Comparison of ENCODE assay signal across 8 cellular contexts in the genomic region with DNA sequence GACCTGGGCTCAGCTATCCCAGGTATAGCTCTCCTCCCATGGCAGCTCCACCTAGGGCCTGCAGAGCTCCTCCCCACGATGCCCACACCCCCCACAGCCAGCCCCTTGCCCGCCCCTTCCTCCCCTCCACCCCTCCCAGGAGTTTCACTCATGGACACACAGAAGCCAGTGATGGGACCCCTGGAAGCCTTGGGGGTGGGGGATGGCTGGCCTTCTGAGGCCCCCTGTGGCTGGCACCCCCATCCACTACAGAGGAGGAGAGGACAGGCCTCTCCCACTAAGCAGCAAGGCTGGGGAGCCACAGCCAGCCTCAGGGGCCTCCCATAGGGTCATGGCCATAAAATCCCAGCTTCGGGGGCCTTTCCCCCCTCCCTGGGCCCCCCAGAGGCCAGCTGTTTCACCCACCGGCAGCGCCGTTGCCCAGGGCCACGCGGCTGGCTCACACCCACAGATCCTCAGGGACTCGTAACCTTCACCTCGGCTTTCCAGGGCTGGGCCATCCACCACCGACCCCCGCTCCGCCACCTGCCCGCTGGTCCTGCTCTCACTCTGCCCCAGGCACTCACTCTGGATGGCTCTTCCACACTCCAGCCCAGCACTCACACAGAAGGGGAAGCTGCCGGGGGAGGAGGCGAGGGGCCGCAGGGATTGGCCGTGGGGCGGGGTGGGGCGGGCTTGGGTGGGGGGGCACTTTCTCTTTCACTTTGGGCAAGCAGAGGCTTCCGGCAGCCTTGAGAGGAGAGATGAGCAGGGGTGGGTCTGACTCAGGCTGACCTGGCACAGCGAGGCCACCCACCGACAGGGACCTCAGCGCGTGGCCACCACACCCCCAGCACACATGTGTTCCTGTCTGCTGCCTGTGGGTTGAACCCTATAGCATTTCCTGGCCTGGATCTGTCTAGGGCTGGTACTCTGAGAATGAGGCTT. TPM values are rescaled to one million over a fixed set of nuclear protein-coding genes. Genes with fewer than 3 reads are reported as not detected.
DNase-seq lines count a peak whose midpoint lies in the region; TF ChIP-seq lines count a peak whose summit lies in the region.

No MANE protein-coding gene starts in this region.

- 1 to 6% methylated on average over 13 to 23 of the region's 25 CpGs for WGBS in GM23248 (ENCODE audit: low coverage in 1 of 2, low lambda C conversion rate in 2 of 2, missing lambda C conversion rate in 2 of 2), 2 experiments

- H3K4me1 ChIP-seq in BE2C (peaks cover 5% of the 10 kb centered on the region; the same call in 1 of the 2 replicates), GM23248 (ENCODE audit: insufficient read depth) (peaks cover 6% of the 10 kb centered on the region), duodenal mucosa (ENCODE audit: control insufficient read depth in 1 of 2, insufficient read depth in 2 of 2, low read length in 2 of 2) (peaks cover 19 to 32% of the 10 kb centered on the region in 2 donors)

- H3K9me3 Mint-ChIP-seq in mesothelial cell of epicardium = no peaks in the 10 kb centered on the region

- H3K4me1 Mint-ChIP-seq in mesothelial cell of epicardium = peaks cover 11% of the 10 kb centered on the region

- H3K4me3 ChIP-seq in BE2C (ENCODE audit: low read depth, low read length) (peak overlapping the region; percentile 77), GM23248 (peak overlapping the region; percentile 82), duodenal mucosa (ENCODE audit: low read depth in 1 of 2, low read length in 2 of 2) (peak overlapping the region; percentile 77 to 84)

- H3K27me3 ChIP-seq in BE2C (no peaks in the 10 kb centered on the region), GM23248 (replicated peaks; ENCODE audit: insufficient read depth) (no peaks in the 10 kb centered on the region), duodenal mucosa (ENCODE audit: control insufficient read depth in 1 of 2, insufficient read depth in 2 of 2, low read length in 2 of 2) (no peaks in the 10 kb centered on the region)

- peak overlapping the region; percentile 84 for H3K4me2 ChIP-seq in GM23248 (ENCODE audit: unreplicated experiment)

- peak overlapping the region; percentile 94 for H3K27ac Mint-ChIP-seq in mesothelial cell of epicardium

- peak overlapping the region; percentile 83 for H3K4me3 Mint-ChIP-seq in mesothelial cell of epicardium

- no peak overlapping the region for H2AFZ ChIP-seq in GM23248

- DNase-seq in BE2C = peak; percentile 76
- DNase-seq in GM23248 = peak; percentile 96
- peak; percentile 65 for DNase-seq in NCI-H526 treated with DMSO at 0.1 percent for 48 hours (lab: John Stamatoyannopoulos, UW)
- peak; percentile 87 to 88 for DNase-seq in activated CD4-positive, alpha-beta T cell treated with anti-CD3 and anti-CD28 coated beads, Interleukin-2, amount 50 U/mL, for 48 hours
- no peak for DNase-seq in mesothelial cell of epicardium (ENCODE audit: low spot score in 2 of 2, unreplicated experiment in 2 of 2)
- DNase-seq in stimulated activated CD8-positive, alpha-beta memory T cell treated with anti-CD3 and anti-CD28 coated beads, Interleukin-15, amount 100 ng/mL, for 48 hours (ENCODE audit: low read depth in 2 of 2) = peak; percentile 84 to 90
- no peak for DNase-seq in NCI-H345 (lab: John Stamatoyannopoulos, UW)

- no peaks in the 10 kb centered on the region for H3K27me3 Mint-ChIP-seq in mesothelial cell of epicardium (ENCODE audit: low read depth)

- peaks cover 3% of the 10 kb centered on the region for H3K36me3 Mint-ChIP-seq in mesothelial cell of epicardium

- H3K27ac ChIP-seq in GM23248 = peak overlapping the region; percentile 86
- peak overlapping the region; percentile 79 for H3K27ac ChIP-seq in duodenal mucosa (ENCODE audit: low read depth, low read length)

- peaks cover 12% of the 10 kb centered on the region for H3K79me2 ChIP-seq in GM23248 (ENCODE audit: insufficient read depth)

- in situ Hi-C loops in GM23248 (cut with MboI) = no loop called here

- H3K9me2 ChIP-seq in GM23248 (ENCODE audit: insufficient read depth) = no peaks in the 10 kb centered on the region

- peaks cover 4% of the 10 kb centered on the region; the same call in 1 of the 2 replicates for H3F3A ChIP-seq in GM23248 (ENCODE audit: insufficient read depth)

- H3K9ac ChIP-seq in GM23248 (peak overlapping the region; percentile 85), duodenal mucosa (ENCODE audit: low read depth in 1 of 2, low read length in 2 of 2) (peak overlapping the region; percentile 64 to 93)

- H3K36me3 ChIP-seq in BE2C (peaks cover 7% of the 10 kb centered on the region; the same call in 1 of the 2 replicates), GM23248 (ENCODE audit: low read depth) (no peaks in the 10 kb centered on the region; the same call in 1 of the 2 replicates), duodenal mucosa (ENCODE audit: control insufficient read depth in 1 of 2, insufficient read depth in 2 of 2, low read length in 2 of 2) (peaks cover 3 to 18% of the 10 kb centered on the region in 2 donors)

- TF ChIP-seq CTCF in BE2C (IDR thresholded peaks at IDR 0.05; ENCODE audit: low read depth, low read length) = no peak
- no peak for TF ChIP-seq CTCF in mesothelial cell of epicardium (IDR thresholded peaks at IDR 0.05; ENCODE audit: unreplicated experiment)

- H3K9me3 ChIP-seq in BE2C (no peaks in the 10 kb centered on the region), GM23248 (ENCODE audit: low read depth) (no peaks in the 10 kb centered on the region), duodenal mucosa (ENCODE audit: control insufficient read depth in 1 of 2, low read length in 2 of 2) (no peaks in the 10 kb centered on the region)

- H4K20me1 ChIP-seq in GM23248 (ENCODE audit: insufficient read depth) = no peaks in the 10 kb centered on the region

RNA-seq across cellular contexts. Expression of a gene that starts 2.2 kb away (rescaled TPM):
- 63.7 TPM for polyA plus RNA-seq in BE2C (2012; ENCODE audit: insufficient read depth, insufficient read length, low read depth)
- 10.5 and 13.9 TPM in 2 replicates for total RNA-seq in GM23248 (2014; rRNA removed; shearing (Covaris generic))
- 18.7 and 19.4 TPM in 2 replicates for polyA plus RNA-seq in GM23248 (2016; fragmentation: Nextera tagmentation; extraction: Ambion mirVana)
- 34.3 to 37.2 TPM (median 35.7 TPM) in 3 replicates for total RNA-seq in mesothelial cell of epicardium

RNA-seq across cellular contexts. Expression of a gene that starts 6.0 kb away (rescaled TPM):
- 70.4 TPM for polyA plus RNA-seq in BE2C (2012; ENCODE audit: insufficient read depth, insufficient read length, low read depth)
- 2.1 and 2.8 TPM in 2 replicates for total RNA-seq in GM23248 (2014; rRNA removed; shearing (Covaris generic))
- 3.4 and 3.9 TPM in 2 replicates for polyA plus RNA-seq in GM23248 (2016; fragmentation: Nextera tagmentation; extraction: Ambion mirVana)
- total RNA-seq in mesothelial cell of epicardium = not detected in 3 replicates

RNA-seq across cellular contexts. Expression of a gene that starts 9.1 kb away (rescaled TPM):
- 11.7 TPM for polyA plus RNA-seq in BE2C (2012; ENCODE audit: insufficient read depth, insufficient read length, low read depth)
- total RNA-seq in GM23248 (2014; rRNA removed; shearing (Covaris generic)) = 4.2 and 6.4 TPM in 2 replicates
- 7.3 and 8.5 TPM in 2 replicates for polyA plus RNA-seq in GM23248 (2016; fragmentation: Nextera tagmentation; extraction: Ambion mirVana)
- total RNA-seq in mesothelial cell of epicardium = 40.1 to 43.7 TPM (median 43.1 TPM) in 3 replicates

RNA-seq across cellular contexts. Expression of a gene that starts 13.9 kb away (rescaled TPM):
- polyA plus RNA-seq in BE2C (2012; ENCODE audit: insufficient read depth, insufficient read length, low read depth) = 1,214 TPM
- 162 and 263 TPM in 2 replicates for total RNA-seq in GM23248 (2014; rRNA removed; shearing (Covaris generic))
- 726 and 744 TPM in 2 replicates for polyA plus RNA-seq in GM23248 (2016; fragmentation: Nextera tagmentation; extraction: Ambion mirVana)
- 1,651 to 1,738 TPM (median 1,657 TPM) in 3 replicates for total RNA-seq in mesothelial cell of epicardium

RNA-seq across cellular contexts. Expression of a gene that starts 18.6 kb away (rescaled TPM):
- polyA plus RNA-seq in BE2C (2012; ENCODE audit: insufficient read depth, insufficient read length, low read depth) = 71.4 TPM
- 38.3 and 45.0 TPM in 2 replicates for total RNA-seq in GM23248 (2014; rRNA removed; shearing (Covaris generic))
- 27.0 and 27.4 TPM in 2 replicates for polyA plus RNA-seq in GM23248 (2016; fragmentation: Nextera tagmentation; extraction: Ambion mirVana)
- 81.1 to 91.2 TPM (median 83.9 TPM) in 3 replicates for total RNA-seq in mesothelial cell of epicardium

Comparison
In these comparisons a context has a peak if more than half of its experiments do, and no peak if none do; other contexts are left out.
1. DNase-seq: peak in BE2C (single experiment), GM23248 (single experiment), NCI-H526 treated with DMSO at 0.1 percent for 48 hours (single experiment), activated CD4-positive, alpha-beta T cell treated with anti-CD3 and anti-CD28 coated beads, Interleukin-2, amount 50 U/mL, for 48 hours (2 of 2) and stimulated activated CD8-positive, alpha-beta memory T cell treated with anti-CD3 and anti-CD28 coated beads, Interleukin-15, amount 100 ng/mL, for 48 hours (2 of 2); none in mesothelial cell of epicardium (0 of 2) and NCI-H345 (single experiment).
2. Peak in every context shown above with its lines, with median percentiles within 50 percentile points of each other: H3K4me3 ChIP-seq.